8 cellular contexts compared by ENCODE assay signal in the genomic region with DNA sequence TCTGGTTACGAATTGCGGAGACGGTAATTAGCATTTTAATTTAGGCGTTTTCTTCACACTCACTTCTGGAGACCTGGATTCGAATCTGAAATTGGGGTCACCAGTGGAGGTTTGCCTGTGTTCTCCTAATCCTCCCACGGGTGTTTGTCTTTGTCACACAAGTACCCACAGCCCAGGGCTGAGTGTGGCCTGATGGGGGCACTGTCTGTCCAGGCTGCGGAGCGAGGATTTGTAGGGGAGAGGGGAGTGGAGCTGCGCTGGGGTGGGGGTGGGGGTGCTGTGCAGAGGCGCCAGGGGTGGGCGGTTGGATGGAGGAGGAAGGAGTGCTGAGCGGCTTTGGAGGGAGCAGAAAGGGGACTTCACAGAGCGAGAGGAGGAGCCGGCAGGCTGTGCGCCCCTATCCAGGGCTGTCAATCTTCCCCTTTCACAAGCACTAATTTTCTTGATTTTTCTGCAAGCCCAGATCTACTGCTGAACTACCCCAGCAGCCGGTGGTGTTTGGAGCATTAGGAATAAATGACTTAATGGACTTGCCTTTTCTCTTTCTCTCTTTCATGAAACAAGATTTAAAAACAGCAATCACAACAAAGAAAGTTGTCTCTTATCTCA. TPM values are rescaled to one million over a fixed set of nuclear protein-coding genes. Genes with fewer than 3 reads are reported as not detected.
DNase-seq lines count a peak whose midpoint lies in the region; ATAC-seq and TF ChIP-seq lines count a peak whose summit lies in the region.

No MANE protein-coding gene starts in this region.

- DNase-seq in heart left ventricle (peak in 2 of 5 donors; percentile 10 to 49), right atrium auricular region (ENCODE audit: low spot score) (no peak), NCI-H774 (lab: John Stamatoyannopoulos, UW) (peak; percentile 17), epithelial cell of proximal tubule (ENCODE audit: low read depth) (no peak), NK-92 (lab: John Stamatoyannopoulos, UW; ENCODE audit: unreplicated experiment) (no peak), posterior vena cava (ENCODE audit: low spot score) (no peak)
- DNase-seq in stimulated activated naive CD8-positive, alpha-beta T cell treated with anti-CD3 and anti-CD28 coated beads, Interleukin-15, Interleukin-2, amounts not matched to agents 100 U/mL and 50 U/mL, for 24 hours, result peak; percentile 27

- intact Hi-C loops in heart left ventricle (cut with DNase I) (no loop called here), posterior vena cava (cut with DNase I) (no loop called here)

- TF ChIP-seq POLR2A in heart left ventricle (IDR thresholded peaks at IDR 0.05), result no peak

- H3K4me1 ChIP-seq in heart left ventricle (peaks cover 0 to 1% (median 0%) of the 10 kb centered on the region in 12 donors), right atrium auricular region (no peaks in the 10 kb centered on the region)

- WGBS in heart left ventricle, 4 donors, result 23 to 35% (median 23%) methylated on average over 11 to 16 of the region's 16 CpGs

- ATAC-seq in heart left ventricle, result peak in 3 of 4 donors; percentile 25 to 64 (median 26)
- ATAC-seq in stimulated activated naive CD8-positive, alpha-beta T cell treated with anti-CD3 and anti-CD28 coated beads, Interleukin-15, Interleukin-2, amounts not matched to agents 100 U/mL and 50 U/mL, for 24 hours, result no peak
- no peak for ATAC-seq in GM18519 (IDR thresholded peaks at IDR 0.05; ENCODE audit: low FRiP score, unreplicated experiment)

- peaks cover 3 to 84% (median 24%) of the 10 kb centered on the region in 9 donors for H3K27me3 ChIP-seq in heart left ventricle
- no peaks in the 10 kb centered on the region for H3K27me3 ChIP-seq in right atrium auricular region

- TF ChIP-seq CTCF in heart left ventricle (IDR thresholded peaks at IDR 0.05) (peak in 5 of 12 donors; percentile 25 to 37 (median 28)), right atrium auricular region (IDR thresholded peaks at IDR 0.05) (peak in 1 of 2 donors; percentile 45), epithelial cell of proximal tubule (conservative IDR thresholded peaks at IDR 0.05; ENCODE audit: low read depth, low read length) (peak; percentile 76)

- H3K4me3 ChIP-seq in heart left ventricle, result no peak overlapping the region
- H3K4me3 ChIP-seq in right atrium auricular region, result no peak overlapping the region
- no peak overlapping the region for H3K4me3 ChIP-seq in epithelial cell of proximal tubule (ENCODE audit: low read depth, low read length)

- no peaks in the 10 kb centered on the region for H3K9me3 ChIP-seq in heart left ventricle
- H3K9me3 ChIP-seq in right atrium auricular region, result no peaks in the 10 kb centered on the region

- H3K36me3 ChIP-seq in heart left ventricle (no peaks in the 10 kb centered on the region), right atrium auricular region (no peaks in the 10 kb centered on the region)

- H3K27ac ChIP-seq in heart left ventricle (no peak overlapping the region), right atrium auricular region (no peak overlapping the region)

RNA-seq across cellular contexts. Expression of a gene that starts 53.1 kb away (rescaled TPM):
- total RNA-seq in heart left ventricle, result 10 to 100 TPM; 22.2 to 53.1 (median 30.9) TPM
- polyA plus RNA-seq in heart left ventricle, result 10 to 100 TPM; 15.4 to 59.3 TPM
- total RNA-seq in right atrium auricular region, result 10 to 100 TPM; 15.0 to 20.4 TPM
- total RNA-seq in epithelial cell of proximal tubule, result 29.1 and 40.2 TPM in 2 replicates
- total RNA-seq in posterior vena cava, result 10 to 100 TPM; 15.7 to 18.5 TPM

Comparison
In these comparisons a context has a peak if more than half of its experiments do, and no peak if none do; other contexts are left out.
1. ATAC-seq: peak in heart left ventricle (3 of 4); none in stimulated activated naive CD8-positive, alpha-beta T cell treated with anti-CD3 and anti-CD28 coated beads, Interleukin-15, Interleukin-2, amounts not matched to agents 100 U/mL and 50 U/mL, for 24 hours (single experiment) and GM18519 (single experiment).
2. DNase-seq: peak in NCI-H774 (single experiment) and stimulated activated naive CD8-positive, alpha-beta T cell treated with anti-CD3 and anti-CD28 coated beads, Interleukin-15, Interleukin-2, amounts not matched to agents 100 U/mL and 50 U/mL, for 24 hours (single experiment); none in right atrium auricular region (single experiment), epithelial cell of proximal tubule (single experiment), NK-92 (single experiment) and posterior vena cava (single experiment).